In the genomic region with DNA sequence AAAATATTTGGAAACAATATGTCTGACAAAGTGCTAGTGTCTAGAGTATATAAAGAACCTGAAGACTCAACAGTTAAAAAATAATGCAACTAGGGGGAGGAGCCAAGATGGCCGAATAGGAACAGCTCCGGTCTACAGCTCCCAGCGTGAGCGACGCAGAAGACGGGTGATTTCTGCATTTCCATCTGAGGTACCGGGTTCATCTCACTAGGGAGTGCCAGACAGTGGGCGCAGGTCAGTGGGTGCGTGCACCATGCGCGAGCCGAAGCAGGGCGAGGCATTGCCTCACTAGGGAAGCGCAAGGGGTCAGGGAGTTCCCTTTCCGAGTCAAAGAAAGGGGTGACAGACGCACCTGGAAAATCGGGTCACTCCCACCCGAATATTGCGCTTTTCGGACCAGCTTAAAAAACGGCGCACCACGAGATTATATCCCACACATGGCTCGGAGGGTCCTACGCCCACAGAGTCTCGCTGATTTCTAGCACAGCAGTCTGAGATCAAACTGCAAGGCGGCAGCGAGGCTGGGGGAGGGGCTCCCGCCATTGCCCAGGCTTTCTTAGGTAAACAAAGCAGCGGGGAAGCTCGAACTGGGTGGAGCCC, we compare ENCODE assay signal across 11 cellular contexts. TPM values are rescaled to one million over a fixed set of nuclear protein-coding genes. Genes with fewer than 3 reads are reported as not detected.
"Had no signal": no experiment of that assay in that cellular context is flagged by ENCODE, and none has a peak within 500 bp of the region (broad histone marks: within the 10 kb centered on the region; RNA-seq: fewer than 3 reads in every experiment).

No MANE protein-coding gene starts in this region.

RNA-seq across cellular contexts. Expression of gene RGR, which starts 35.1 kb away (rescaled TPM):
- total RNA-seq: activated CD4-positive, alpha-beta memory T cell treated with anti-CD3 and anti-CD28 coated beads for 36 hours; dermis blood vessel endothelial cell; esophagus mucosa; lower lobe of right lung; pulmonary artery endothelial cell; suprapubic skin; T-helper 2 cell treated with Interferon-gamma antibody and Interleukin-4, amounts not matched to agents 100 ng/mL and 5 ng/mL, for 36 hours had no signal

RNA-seq across cellular contexts. Expression of gene LRIT1, which starts 38.6 kb away (rescaled TPM):
- total RNA-seq: activated CD4-positive, alpha-beta memory T cell treated with anti-CD3 and anti-CD28 coated beads for 36 hours; dermis blood vessel endothelial cell; esophagus mucosa; left cardiac atrium; lower lobe of right lung; omental fat pad; pulmonary artery endothelial cell; sciatic nerve; suprapubic skin; T-helper 2 cell treated with Interferon-gamma antibody and Interleukin-4, amounts not matched to agents 100 ng/mL and 5 ng/mL, for 36 hours; upper lobe of left lung had no signal

RNA-seq across cellular contexts. Expression of gene LRIT2, which starts 54.6 kb away (rescaled TPM):
- total RNA-seq: activated CD4-positive, alpha-beta memory T cell treated with anti-CD3 and anti-CD28 coated beads for 36 hours; dermis blood vessel endothelial cell; esophagus mucosa; lower lobe of right lung; omental fat pad; pulmonary artery endothelial cell; sciatic nerve; suprapubic skin; T-helper 2 cell treated with Interferon-gamma antibody and Interleukin-4, amounts not matched to agents 100 ng/mL and 5 ng/mL, for 36 hours; upper lobe of left lung had no signal
